14 cellular contexts compared by ENCODE assay signal in the genomic region with DNA sequence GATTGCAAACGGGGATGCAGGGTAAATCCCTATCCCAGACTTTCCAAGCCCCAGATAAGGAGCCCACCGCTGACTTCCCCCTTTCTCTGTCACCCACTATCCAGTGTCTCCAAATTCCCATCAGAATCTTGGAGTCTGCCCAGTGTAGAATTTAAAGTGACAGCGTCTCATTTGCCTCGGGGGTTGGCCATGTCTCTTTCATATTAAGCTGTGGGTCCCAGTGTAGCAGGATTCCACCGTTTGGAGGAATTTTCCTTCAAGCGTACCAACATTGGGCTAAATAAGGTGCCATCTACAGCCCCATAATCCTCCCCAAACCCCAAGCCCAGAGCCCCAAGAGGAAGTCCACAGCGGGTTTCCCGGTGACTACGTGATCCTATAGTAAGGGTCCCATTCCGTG. TPM values are rescaled to one million over a fixed set of nuclear protein-coding genes. Genes with fewer than 3 reads are reported as not detected.
A peak's percentile ranks its signal among the peaks of the same experiment; 100 is the strongest.
DNase-seq lines count a peak whose midpoint lies in the region; TF ChIP-seq lines count a peak whose summit lies in the region.
"Had no signal": no experiment of that assay in that cellular context is flagged by ENCODE, and none has a peak within 500 bp of the region (broad histone marks: within the 10 kb centered on the region; RNA-seq: fewer than 3 reads in every experiment).

No MANE protein-coding gene starts in this region.

- H3K27me3 Mint-ChIP-seq in Caco-2 (ENCODE audit: insufficient read depth, unreplicated experiment): peaks cover 8% of the 10 kb centered on the region

- H3K27ac ChIP-seq in SJCRH30: peak overlapping the region; percentile 45
- no peak overlapping the region for H3K27ac ChIP-seq in osteoblast (ENCODE audit: low read depth, low read length)

- H3K4me2 ChIP-seq in osteoblast (ENCODE audit: insufficient read depth, low read length): peak overlapping the region; percentile 76

- POLR2A ChIA-PET in Caco-2 (lab: Charles Lee): no interaction called here

- BruUV-seq in Caco-2 (replicated peaks; lab: Mats Ljungman, UMichigan): no TSS peak

- H3K4me1 Mint-ChIP-seq in Caco-2 (ENCODE audit: low read depth, unreplicated experiment): no peaks in the 10 kb centered on the region

- no peaks in the 10 kb centered on the region for H3K9me3 Mint-ChIP-seq in Caco-2 (ENCODE audit: unreplicated experiment)

- no peaks in the 10 kb centered on the region for H3K79me2 ChIP-seq in osteoblast (ENCODE audit: insufficient read depth, low read length)

- H3K27me3 ChIP-seq in SJCRH30 (no peaks in the 10 kb centered on the region), osteoblast (ENCODE audit: insufficient read depth, low read length) (peaks cover 16% of the 10 kb centered on the region), Caco-2 (replicated peaks; ENCODE audit: control insufficient read depth, insufficient read depth, low read length) (no peaks in the 10 kb centered on the region)

- no peak for TF ChIP-seq CTCF in fibroblast of mammary gland (conservative IDR thresholded peaks at IDR 0.05; ENCODE audit: control insufficient read depth, insufficient read depth, low read depth, low read length)
- TF ChIP-seq CTCF in osteoblast (IDR thresholded peaks at IDR 0.05; ENCODE audit: extremely low read depth, low read depth, low read length): no peak
- no peak for TF ChIP-seq CTCF in Caco-2 (IDR thresholded peaks at IDR 0.05; ENCODE audit: insufficient read depth in 1 of 2, low read depth in 1 of 2, low read length in 1 of 2, severe bottlenecking in 1 of 2, unreplicated experiment in 1 of 2)

- intact Hi-C loops in Caco-2 (cut with micrococcal nuclease; ENCODE audit: unreplicated experiment): loop anchor here (5.0 kb wide), 3 partner anchors 846 to 1586 kb away; no protein-coding TSS in a partner anchor

- H3K4me3 ChIP-seq in SJCRH30 (peak overlapping the region; percentile 75), fibroblast of mammary gland (ENCODE audit: control insufficient read depth, low read depth, low read length) (peak overlapping the region; percentile 42), osteoblast (ENCODE audit: insufficient read depth, low read length) (peak overlapping the region; percentile 71), Caco-2 (ENCODE audit: low read depth, low read length) (no peak overlapping the region)
- H3K4me3 ChIP-seq: mucosa of descending colon had no signal

- H3K9me3 ChIP-seq in SJCRH30 (replicated peaks): no peaks in the 10 kb centered on the region
- no peaks in the 10 kb centered on the region for H3K9me3 ChIP-seq in osteoblast (ENCODE audit: low read depth, low read length)
- H3K9me3 ChIP-seq in Caco-2: no peaks in the 10 kb centered on the region
- H3K9me3 ChIP-seq: mucosa of descending colon had no signal

- CTCF ChIA-PET in Caco-2 (lab: Charles Lee): no interaction called here

- H4K20me1 ChIP-seq in osteoblast (ENCODE audit: insufficient read depth, low read length): no peaks in the 10 kb centered on the region

- H3K36me3 Mint-ChIP-seq in Caco-2 (ENCODE audit: insufficient read depth, unreplicated experiment): no peaks in the 10 kb centered on the region

- H2AFZ ChIP-seq in osteoblast (ENCODE audit: low read length): peak overlapping the region; percentile 42

- DNase-seq in ELF-1 (ENCODE audit: low read depth, low spot score): peak; percentile 1
- peak; percentile 34 to 64 for DNase-seq in SJCRH30
- DNase-seq in fibroblast of mammary gland (ENCODE audit: low read depth): no peak
- no peak for DNase-seq in osteoblast (ENCODE audit: insufficient read length, low spot score, missing footprints)
- DNase-seq in NCI-H1436 treated with DMSO at 0.1 percent for 48 hours (lab: John Stamatoyannopoulos, UW): no peak
- no peak for DNase-seq in Caco-2
- no peak for DNase-seq in amniotic stem cell (lab: John Stamatoyannopoulos, UW)
- no peak for DNase-seq in NCI-H2227 (lab: John Stamatoyannopoulos, UW; ENCODE audit: unreplicated experiment)
- DNase-seq: activated CD4-positive, CD25-positive, alpha-beta regulatory T cell; hippocampal formation; mucosa of descending colon; NCI-H146 had no signal

- no peak overlapping the region for H3K4me3 Mint-ChIP-seq in Caco-2 (ENCODE audit: unreplicated experiment)
- H3K4me3 Mint-ChIP-seq: CD4-positive, alpha-beta memory T cell; stimulated activated naive CD8-positive, alpha-beta T cell treated with anti-CD3 and anti-CD28 coated beads, Interleukin-15, Interleukin-2, amounts not matched to agents 100 ng/mL and 50 ng/mL, for 24 hours had no signal

- 0 out of 2 replicates have a peak, but pooled peaks cover 8% of the 10 kb centered on the region for H3K4me1 ChIP-seq in SJCRH30
- no peaks in the 10 kb centered on the region for H3K4me1 ChIP-seq in osteoblast (ENCODE audit: insufficient read depth, low read length)
- H3K4me1 ChIP-seq in Caco-2: no peaks in the 10 kb centered on the region

- H3K36me3 ChIP-seq in SJCRH30 (peaks cover 4% of the 10 kb centered on the region), osteoblast (ENCODE audit: insufficient read depth, low read length) (no peaks in the 10 kb centered on the region), Caco-2 (ENCODE audit: control insufficient read depth, insufficient read depth, low read length) (no peaks in the 10 kb centered on the region)

- H3K27ac Mint-ChIP-seq in Caco-2 (ENCODE audit: unreplicated experiment): no peak overlapping the region
- H3K27ac Mint-ChIP-seq: stimulated activated naive CD8-positive, alpha-beta T cell treated with anti-CD3 and anti-CD28 coated beads, Interleukin-15, Interleukin-2, amounts not matched to agents 100 ng/mL and 50 ng/mL, for 24 hours had no signal

RNA-seq across cellular contexts. Expression of a gene that starts 1.1 kb away (rescaled TPM):
- 42.7 and 44.4 TPM in 2 replicates for total RNA-seq in SJCRH30 (2014; rRNA removed; shearing (Covaris generic))
- 17.0 and 23.3 TPM in 2 replicates for total RNA-seq in osteoblast
- total RNA-seq in Caco-2 (2022): not detected in 2 replicates
- total RNA-seq: CD4-positive, alpha-beta memory T cell had no signal

Comparison
In these comparisons a context has a peak if more than half of its experiments do, and no peak if none do; other contexts are left out.
1. DNase-seq: peak in ELF-1 (single experiment) and SJCRH30 (2 of 2); none in fibroblast of mammary gland (single experiment), osteoblast (single experiment), NCI-H1436 treated with DMSO at 0.1 percent for 48 hours (single experiment), Caco-2 (0 of 2), amniotic stem cell (single experiment) and NCI-H2227 (single experiment).
2. RNA of a gene that starts 1.1 kb away (total RNA-seq): 42.7 to 44.4 TPM in SJCRH30 and 17.0 to 23.3 TPM in osteoblast; not detected in Caco-2; every median in the first group is over 10 times any median in the second.